Comparison of ENCODE assay signal across 27 cellular contexts in genomic region chr11:113378692-113379091, GRCh38. TPM values are rescaled to one million over a fixed set of nuclear protein-coding genes. Genes with fewer than 3 reads are reported as not detected.
"Had no signal": no experiment of that assay in that cellular context is flagged by ENCODE, and none has a peak within 500 bp of the region (broad histone marks: within the 10 kb centered on the region; RNA-seq: fewer than 3 reads in every experiment).

No MANE protein-coding gene starts in this region.

- H3K36me3 ChIP-seq: colonic mucosa, gastrocnemius medialis, left lung, prostate gland, right atrium auricular region, thyroid gland, vagina had no signal

- DNase-seq: colonic mucosa; dermis blood vessel endothelial cell; effector memory CD4-positive, alpha-beta T cell; gastrocnemius medialis; left cardiac atrium; left lung; midbrain; naive thymus-derived CD8-positive, alpha-beta T cell; nephron progenitor cell; stimulated activated CD4-positive, alpha-beta T cell treated with anti-CD3 and anti-CD28 coated beads, Interleukin-12 subunit alpha, Interleukin-12 subunit beta, amount 100 ng/mL, for 4 hours; stimulated activated CD4-positive, alpha-beta T cell treated with anti-CD3 and anti-CD28 coated beads, Interleukin-1b, Interleukin-23, amount 100 ng/mL, for 48 hours; stimulated activated CD4-positive, alpha-beta T cell treated with anti-CD3 and anti-CD28 coated beads, Interleukin-4, amount 100 ng/mL, for 1 hour; stimulated activated CD8-positive, alpha-beta memory T cell treated with anti-CD3 and anti-CD28 coated beads, Interleukin-4, amount 100 ng/mL, for 48 hours; stimulated activated naive CD4-positive, alpha-beta T cell; stimulated activated naive CD8-positive, alpha-beta T cell treated with anti-CD3 and anti-CD28 coated beads, Interleukin-15, amount 100 ng/mL, for 72 hours; thyroid gland; trophoblast cell had no signal

- H3K27ac ChIP-seq: colonic mucosa, gastrocnemius medialis, left lung, prostate gland, right atrium auricular region, thyroid gland, vagina had no signal

- H3K4me1 ChIP-seq: colonic mucosa, gastrocnemius medialis, left lung, prostate gland, right atrium auricular region, thyroid gland, vagina had no signal

- FAIRE-seq: endothelial cell of umbilical vein had no signal

- H3K4me2 ChIP-seq: smooth muscle cell had no signal

- H3K9me3 ChIP-seq: colonic mucosa, gastrocnemius medialis, left lung, prostate gland, right atrium auricular region, thyroid gland, vagina had no signal

- H3K27me3 ChIP-seq: colonic mucosa, gastrocnemius medialis, left lung, right atrium auricular region, thyroid gland, vagina had no signal

- H3K4me3 ChIP-seq: colonic mucosa, gastrocnemius medialis, left lung, prostate gland, right atrium auricular region, smooth muscle cell, thyroid gland, vagina had no signal

- ATAC-seq: gastrocnemius medialis; left cardiac atrium; left lung; naive thymus-derived CD8-positive, alpha-beta T cell; sciatic nerve; stimulated activated naive CD8-positive, alpha-beta T cell treated with anti-CD3 and anti-CD28 coated beads, Interleukin-15, amount 100 ng/mL, for 72 hours had no signal

RNA-seq across cellular contexts. Expression of gene ANKK1, which starts 8.9 kb away (rescaled TPM):
- total RNA-seq: dermis blood vessel endothelial cell, endothelial cell of umbilical vein, lung microvascular endothelial cell, myocyte, osteocyte, right atrium auricular region, smooth muscle cell, temporal lobe had no signal
- polyA plus RNA-seq: endothelial cell of umbilical vein; naive thymus-derived CD8-positive, alpha-beta T cell; smooth muscle cell had no signal
